In the genomic region with DNA sequence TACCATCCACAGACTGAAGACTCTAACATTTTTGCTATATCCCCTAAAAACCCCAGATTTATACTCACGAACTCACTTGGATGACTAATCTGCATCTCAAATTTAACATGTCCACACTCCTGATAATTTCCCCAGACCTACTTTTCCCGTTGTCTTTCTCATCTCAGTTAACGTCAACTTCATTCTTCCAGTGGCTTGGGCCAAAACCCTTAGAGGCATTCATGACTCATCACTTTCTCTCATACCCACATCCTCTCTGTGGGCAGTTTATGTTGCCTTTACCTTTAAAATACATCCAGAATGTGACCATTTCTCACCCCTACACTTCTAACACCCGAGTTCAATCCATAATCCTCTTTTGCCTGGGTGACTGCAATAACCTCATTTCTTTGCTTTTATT, we compare ENCODE assay signal across 10 cellular contexts.
DNase-seq lines count a peak whose midpoint lies in the region; ATAC-seq, FAIRE-seq and TF ChIP-seq lines count a peak whose summit lies in the region.
"Had no signal": no experiment of that assay in that cellular context is flagged by ENCODE, and none has a peak within 500 bp of the region (broad histone marks: within the 10 kb centered on the region; RNA-seq: fewer than 3 reads in every experiment).

No MANE protein-coding gene starts in this region.

- no peak for ATAC-seq in left ventricle myocardium superior

- H3K27me3 ChIP-seq in HL-60 (ENCODE audit: insufficient read depth, poor library complexity, severe bottlenecking) (no peaks in the 10 kb centered on the region), astrocyte (ENCODE audit: insufficient read depth, low read length) (no peaks in the 10 kb centered on the region)

- H4K20me1 ChIP-seq in astrocyte (ENCODE audit: insufficient read depth, low read length), result no peaks in the 10 kb centered on the region

- H3K27ac ChIP-seq in HL-60 (replicated peaks), result peak overlapping the region; percentile 63
- H3K27ac ChIP-seq in astrocyte (ENCODE audit: low read depth, low read length), result peak overlapping the region; percentile 69
- H3K27ac ChIP-seq in temporal lobe (ENCODE audit: low read depth, low read length), result peak overlapping the region; percentile 22

- no peak overlapping the region for H3K4me3 ChIP-seq in HL-60 (replicated peaks; ENCODE audit: insufficient read depth, low read length)
- peak overlapping the region; percentile 20 for H3K4me3 ChIP-seq in astrocyte (ENCODE audit: insufficient read depth, low read depth, low read length)
- H3K4me3 ChIP-seq: lung had no signal

- TF ChIP-seq CTCF in HL-60 (IDR thresholded peaks at IDR 0.05; ENCODE audit: insufficient read depth, low read length) (no peak), astrocyte (IDR thresholded peaks at IDR 0.05; ENCODE audit: insufficient read depth, low read depth, low read length) (no peak)

- peak overlapping the region; percentile 44 for H3K9ac ChIP-seq in astrocyte (ENCODE audit: low read length)

- H3K27ac Mint-ChIP-seq in astrocyte (ENCODE audit: unreplicated experiment), result peak overlapping the region; percentile 71

- FAIRE-seq in astrocyte (lab: Jason Lieb, UNC), result peak; percentile 76
- FAIRE-seq: A204.1 had no signal

- peaks cover 42% of the 10 kb centered on the region for H3K4me1 Mint-ChIP-seq in astrocyte (ENCODE audit: low read depth, unreplicated experiment)

- intact Hi-C loops in left ventricle myocardium superior (cut with micrococcal nuclease), result no loop called here

- H3K9me3 ChIP-seq in astrocyte (ENCODE audit: insufficient read depth, low read depth, low read length), result no peaks in the 10 kb centered on the region

- no peaks in the 10 kb centered on the region for H3K9me3 Mint-ChIP-seq in astrocyte (ENCODE audit: unreplicated experiment)

- peaks cover 71% of the 10 kb centered on the region for H3K79me2 ChIP-seq in astrocyte (ENCODE audit: insufficient read depth, low read length)

- H3K27me3 Mint-ChIP-seq in astrocyte (ENCODE audit: low read depth, unreplicated experiment), result no peaks in the 10 kb centered on the region

- H3K4me1 ChIP-seq in astrocyte (ENCODE audit: insufficient read depth, low read length), result peaks cover 45% of the 10 kb centered on the region

- no peaks in the 10 kb centered on the region for H3K36me3 ChIP-seq in astrocyte (ENCODE audit: insufficient read depth, low read length)

- H3K36me3 Mint-ChIP-seq in astrocyte (ENCODE audit: low read depth, unreplicated experiment), result no peaks in the 10 kb centered on the region

- peak overlapping the region; percentile 51 for H3K4me3 Mint-ChIP-seq in astrocyte (ENCODE audit: unreplicated experiment)

- no peak overlapping the region for H2AFZ ChIP-seq in astrocyte (ENCODE audit: low read depth, low read length)

- DNase-seq in SIG-M5 treated with dmso at 0.1 percent for 504 hours (lab: John Stamatoyannopoulos, UW; ENCODE audit: unreplicated experiment) (peak; percentile 21), SIG-M5 (lab: John Stamatoyannopoulos, UW) (no peak), HL-60 (ENCODE audit: low read depth in 1 of 2, low spot score in 1 of 2) (peak; percentile 50 to 53), astrocyte (ENCODE audit: low read depth) (peak; percentile 96), left ventricle myocardium superior (no peak), DMS79 (lab: John Stamatoyannopoulos, UW) (no peak)
- DNase-seq in stimulated activated naive CD4-positive, alpha-beta T cell (lab: John Stamatoyannopoulos, UW), result no peak

- H3K4me2 ChIP-seq in astrocyte (ENCODE audit: low read length), result peak overlapping the region; percentile 78

Comparison
In these comparisons a context has a peak if more than half of its experiments do, and no peak if none do; other contexts are left out.
1. DNase-seq: peak in SIG-M5 treated with dmso at 0.1 percent for 504 hours (single experiment), HL-60 (2 of 2) and astrocyte (single experiment); none in SIG-M5 (single experiment), stimulated activated naive CD4-positive, alpha-beta T cell (0 of 6), left ventricle myocardium superior (single experiment) and DMS79 (single experiment).
2. Peak in every context shown above with its lines, with median percentiles within 50 percentile points of each other: H3K27ac ChIP-seq.